In genomic region chr1:93446837-93447451, GRCh38 we compare ENCODE assay signal across 8 cellular contexts. TPM values are rescaled to one million over a fixed set of nuclear protein-coding genes. Genes with fewer than 3 reads are reported as not detected.
DNase-seq lines count a peak whose midpoint lies in the region; ATAC-seq and TF ChIP-seq lines count a peak whose summit lies in the region.

No MANE protein-coding gene starts in this region.

- H3K9me3 Mint-ChIP-seq in endothelial cell (ENCODE audit: unreplicated experiment), result no peaks in the 10 kb centered on the region

- no peaks in the 10 kb centered on the region for H3K9me3 ChIP-seq in RWPE2 (ENCODE audit: severe bottlenecking)
- no peaks in the 10 kb centered on the region for H3K9me3 ChIP-seq in muscle layer of duodenum (ENCODE audit: control insufficient read depth in 1 of 2, low read length in 2 of 2)

- H3K36me3 ChIP-seq in RWPE2 (ENCODE audit: low read depth) (no peaks in the 10 kb centered on the region), muscle layer of duodenum (ENCODE audit: control insufficient read depth in 1 of 2, insufficient read depth in 2 of 2, low read length in 2 of 2) (no peaks in the 10 kb centered on the region)

- H3K27me3 ChIP-seq in RWPE2 (ENCODE audit: insufficient read depth, poor library complexity, severe bottlenecking), result no peaks in the 10 kb centered on the region
- no peaks in the 10 kb centered on the region for H3K27me3 ChIP-seq in muscle layer of duodenum (ENCODE audit: low read depth, low read length)

- H3K4me1 ChIP-seq in RWPE2 (ENCODE audit: insufficient read depth, poor library complexity, severe bottlenecking) (peaks cover 28% of the 10 kb centered on the region), muscle layer of duodenum (ENCODE audit: control insufficient read depth in 1 of 2, insufficient read depth in 2 of 2, low read length in 2 of 2) (peaks cover 0 to 7% of the 10 kb centered on the region in 2 donors)

- TF ChIP-seq EP300 in Ishikawa (IDR thresholded peaks at IDR 0.05; ENCODE audit: borderline replicate concordance), result no peak

- peak overlapping the region; percentile 94 for H3K27ac Mint-ChIP-seq in endothelial cell (ENCODE audit: unreplicated experiment)

- H3K36me3 Mint-ChIP-seq in endothelial cell (ENCODE audit: low read depth, unreplicated experiment), result peaks cover 9% of the 10 kb centered on the region

- ATAC-seq in RWPE2 (ENCODE audit: low read depth), result peak; percentile 64

- TF ChIP-seq CTCF in C4-2B (conservative IDR thresholded peaks at IDR 0.05) (no peak), RWPE2 (IDR thresholded peaks at IDR 0.05; ENCODE audit: poor library complexity, severe bottlenecking) (no peak), endothelial cell (IDR thresholded peaks at IDR 0.05; ENCODE audit: unreplicated experiment) (no peak)

- H3K27ac ChIP-seq in C4-2B (peak overlapping the region; percentile 95), RWPE2 (ENCODE audit: poor library complexity, severe bottlenecking) (peak overlapping the region; percentile 80), muscle layer of duodenum (ENCODE audit: low read length) (peak overlapping the region; percentile 63)

- peak overlapping the region; percentile 96 for H3K4me3 Mint-ChIP-seq in endothelial cell (ENCODE audit: unreplicated experiment)

- H3K4me3 ChIP-seq in RWPE2 (ENCODE audit: severe bottlenecking) (peak overlapping the region; percentile 98), muscle layer of duodenum (ENCODE audit: low read depth in 1 of 2, low read length in 2 of 2) (peak overlapping the region; percentile 91 to 98)

- no peak for TF ChIP-seq RAD21 in Ishikawa (IDR thresholded peaks at IDR 0.05; ENCODE audit: low read depth)

- peaks cover 33% of the 10 kb centered on the region for H3K4me1 Mint-ChIP-seq in endothelial cell (ENCODE audit: unreplicated experiment)

- H3K27me3 Mint-ChIP-seq in endothelial cell (ENCODE audit: unreplicated experiment), result peaks cover 11% of the 10 kb centered on the region

- DNase-seq in RWPE2 (ENCODE audit: low spot score) (no peak), endothelial cell (ENCODE audit: low spot score) (no peak), germinal center (ENCODE audit: low spot score) (no peak), dedifferentiated amniotic fluid mesenchymal stem cell (ENCODE audit: extremely low spot score) (no peak), SKM-1 treated with dmso at 0.1 percent for 144 hours (lab: John Stamatoyannopoulos, UW; ENCODE audit: unreplicated experiment) (no peak)

TF ChIP-seq in Ishikawa, 13 proteins besides CTCF, POLR2A, EP300 and RAD21:
- TF ChIP-seq NFIC (IDR thresholded peaks at IDR 0.05), result peak; percentile 46; the same call in 1 of the 2 replicates
- TF ChIP-seq CEBPB (IDR thresholded peaks at IDR 0.05), result no peak
- TF ChIP-seq, protein P1, sequence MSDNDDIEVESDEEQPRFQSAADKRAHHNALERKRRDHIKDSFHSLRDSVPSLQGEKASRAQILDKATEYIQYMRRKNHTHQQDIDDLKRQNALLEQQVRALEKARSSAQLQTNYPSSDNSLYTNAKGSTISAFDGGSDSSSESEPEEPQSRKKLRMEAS (IDR thresholded peaks at IDR 0.05), result 0 out of 2 replicates have a peak, but pooled peaks have one; percentile 15

RNA-seq across cellular contexts. Expression of gene FNBP1L, which starts 1.0 kb away (rescaled TPM):
- total RNA-seq in endothelial cell (ENCODE audit: unreplicated experiment), result 107 TPM
